ENCODE assay signal across 26 cellular contexts in genomic region chr13:81907973-81908372, GRCh38.
"Had no signal": no experiment of that assay in that cellular context is flagged by ENCODE, and none has a peak within 500 bp of the region (broad histone marks: within the 10 kb centered on the region; RNA-seq: fewer than 3 reads in every experiment).

No MANE protein-coding gene starts in this region.

- H3K27me3 ChIP-seq: neural progenitor cell, ovary, right lobe of liver, sigmoid colon, stomach, thyroid gland, tibial nerve, upper lobe of left lung, vagina had no signal

- H3K4me2 ChIP-seq: neural progenitor cell had no signal

- H3K9me3 ChIP-seq: ovary, psoas muscle, right lobe of liver, sigmoid colon, stomach, thoracic aorta, thyroid gland, tibial nerve, upper lobe of left lung, vagina had no signal

- H3K4me1 Mint-ChIP-seq: naive thymus-derived CD4-positive, alpha-beta T cell; natural killer cell; nephron; neural progenitor cell; stimulated activated effector memory CD8-positive, alpha-beta T cell treated with anti-CD3 and anti-CD28 coated beads, Interleukin-12 subunit alpha, Interleukin-12 subunit beta, amount 100 ng/mL, for 72 hours; stimulated activated naive B cell treated with anti-CD40 and anti-IgM and Interleukin-4, amounts not matched to agents 10 μg/mL and 1 μg/mL and 100 μg/mL, for 72 hours had no signal

- H3K4me3 ChIP-seq: neural progenitor cell, ovary, psoas muscle, right lobe of liver, sigmoid colon, stomach, thoracic aorta, thyroid gland, tibial nerve, upper lobe of left lung, vagina had no signal

- H3K27ac Mint-ChIP-seq: naive thymus-derived CD4-positive, alpha-beta T cell; natural killer cell; nephron; neural progenitor cell; stimulated activated effector memory CD8-positive, alpha-beta T cell treated with anti-CD3 and anti-CD28 coated beads, Interleukin-12 subunit alpha, Interleukin-12 subunit beta, amount 100 ng/mL, for 72 hours; stimulated activated naive B cell treated with anti-CD40 and anti-IgM and Interleukin-4, amounts not matched to agents 10 μg/mL and 1 μg/mL and 100 μg/mL, for 72 hours; stimulated activated naive CD8-positive, alpha-beta T cell treated with anti-CD3 and anti-CD28 coated beads, Interleukin-15, Interleukin-2, amounts not matched to agents 100 ng/mL and 50 ng/mL, for 24 hours had no signal

- H3K9me3 Mint-ChIP-seq: nephron, neural progenitor cell had no signal

- H3K4me1 ChIP-seq: neural progenitor cell, psoas muscle, right lobe of liver, sigmoid colon, stomach, thyroid gland, tibial nerve, upper lobe of left lung, vagina had no signal

- H3K36me3 ChIP-seq: neural progenitor cell, ovary, right lobe of liver, sigmoid colon, stomach, thoracic aorta, thyroid gland, tibial nerve, upper lobe of left lung, vagina had no signal

- H3K36me3 Mint-ChIP-seq: naive thymus-derived CD4-positive, alpha-beta T cell; neural progenitor cell; stimulated activated effector memory CD8-positive, alpha-beta T cell treated with anti-CD3 and anti-CD28 coated beads, Interleukin-12 subunit alpha, Interleukin-12 subunit beta, amount 100 ng/mL, for 72 hours; stimulated activated naive B cell treated with anti-CD40 and anti-IgM and Interleukin-4, amounts not matched to agents 10 μg/mL and 1 μg/mL and 100 μg/mL, for 72 hours had no signal

- H3K4me3 Mint-ChIP-seq: naive thymus-derived CD4-positive, alpha-beta T cell; natural killer cell; nephron; neural progenitor cell; stimulated activated effector memory CD8-positive, alpha-beta T cell treated with anti-CD3 and anti-CD28 coated beads, Interleukin-12 subunit alpha, Interleukin-12 subunit beta, amount 100 ng/mL, for 72 hours; stimulated activated naive B cell treated with anti-CD40 and anti-IgM and Interleukin-4, amounts not matched to agents 10 μg/mL and 1 μg/mL and 100 μg/mL, for 72 hours; stimulated activated naive CD8-positive, alpha-beta T cell treated with anti-CD3 and anti-CD28 coated beads, Interleukin-15, Interleukin-2, amounts not matched to agents 100 ng/mL and 50 ng/mL, for 24 hours had no signal

- ATAC-seq: naive thymus-derived CD4-positive, alpha-beta T cell; natural killer cell; psoas muscle; right cardiac atrium; right lobe of liver; stimulated activated effector memory CD8-positive, alpha-beta T cell treated with anti-CD3 and anti-CD28 coated beads, Interleukin-12 subunit alpha, Interleukin-12 subunit beta, amount 100 ng/mL, for 72 hours; stimulated activated naive B cell treated with anti-CD40 and anti-IgM and Interleukin-4, amounts not matched to agents 10 μg/mL and 1 μg/mL and 100 μg/mL, for 72 hours had no signal

- H2AFZ ChIP-seq: neural progenitor cell had no signal

- H3K27me3 Mint-ChIP-seq: naive thymus-derived CD4-positive, alpha-beta T cell; stimulated activated naive B cell treated with anti-CD40 and anti-IgM and Interleukin-4, amounts not matched to agents 10 μg/mL and 1 μg/mL and 100 μg/mL, for 72 hours; stimulated activated naive CD8-positive, alpha-beta T cell treated with anti-CD3 and anti-CD28 coated beads, Interleukin-15, Interleukin-2, amounts not matched to agents 100 ng/mL and 50 ng/mL, for 24 hours had no signal

- DNase-seq: naive thymus-derived CD4-positive, alpha-beta T cell; natural killer cell; occipital lobe; ovary; psoas muscle; right cardiac atrium; right lobe of liver; sigmoid colon; small intestine; stimulated activated CD4-positive, alpha-beta T cell treated with anti-CD3 and anti-CD28 coated beads, Interleukin-15, amount 100 ng/mL, for 24 hours; stimulated activated CD4-positive, alpha-beta T cell treated with anti-CD3 and anti-CD28 coated beads, Interleukin-2, amount 100 ng/mL, for 24 hours; stimulated activated CD4-positive, alpha-beta T cell treated with anti-CD3 and anti-CD28 coated beads, Interleukin-2, amount 100 ng/mL, for 48 hours; stimulated activated CD4-positive, alpha-beta T cell treated with anti-CD3 and anti-CD28 coated beads, Interleukin-4, amount 100 ng/mL, for 24 hours; stimulated activated naive B cell treated with anti-CD40 and anti-IgM and Interleukin-4, amounts not matched to agents 10 μg/mL and 1 μg/mL and 100 μg/mL, for 72 hours; stimulated activated naive CD4-positive, alpha-beta T cell treated with Interleukin-2 at 50 U/mL for 16 hours; stomach; thyroid gland; trophoblast cell; upper lobe of left lung had no signal

- H3K9ac ChIP-seq: neural progenitor cell had no signal

- H3K27ac ChIP-seq: neural progenitor cell, ovary, psoas muscle, right lobe of liver, sigmoid colon, stomach, thoracic aorta, thyroid gland, tibial nerve, upper lobe of left lung, vagina had no signal
